Comparison of ENCODE assay signal across 9 cellular contexts in genomic region chr15:94324117-94324826, GRCh38.
DNase-seq lines count a peak whose midpoint lies in the region; ATAC-seq, FAIRE-seq and TF ChIP-seq lines count a peak whose summit lies in the region.
"Had no signal": no experiment of that assay in that cellular context is flagged by ENCODE, and none has a peak within 500 bp of the region (broad histone marks: within the 10 kb centered on the region; RNA-seq: fewer than 3 reads in every experiment).

No MANE protein-coding gene starts in this region.

- H3K4me1 ChIP-seq in OCI-LY3 (ENCODE audit: low read length) (no peaks in the 10 kb centered on the region), upper lobe of right lung (peaks cover 4% of the 10 kb centered on the region)

- H3K4me1 Mint-ChIP-seq in activated T-cell treated with anti-CD3 and anti-CD28 coated beads, Interleukin-2, amount 50 U/mL, for 24 hours (ENCODE audit: low read depth): peaks cover 18% of the 10 kb centered on the region

- intact Hi-C loops in upper lobe of right lung (cut with DNase I): loop anchor here (10.0 kb wide), 1 partner anchor 159 kb away; no protein-coding TSS in a partner anchor

- no peaks in the 10 kb centered on the region for H4K20me1 ChIP-seq in OCI-LY3 (ENCODE audit: insufficient read depth, low read length)

- H3K4me2 ChIP-seq in OCI-LY3 (ENCODE audit: low read length): peak overlapping the region; percentile 42

- no peak overlapping the region for H3K9ac ChIP-seq in OCI-LY3 (ENCODE audit: low read length)

- H3K27ac Mint-ChIP-seq in activated T-cell treated with anti-CD3 and anti-CD28 coated beads, Interleukin-2, amount 50 U/mL, for 24 hours: no peak overlapping the region
- H3K27ac Mint-ChIP-seq: dendritic cell treated with granulocyte-macrophage colony-stimulating factor and Interleukin-4, amounts not matched to agents 40 ng/mL and 50 ng/mL, for 4 days had no signal

- no peak overlapping the region for H2AFZ ChIP-seq in OCI-LY3 (ENCODE audit: low read depth, low read length)

- no peaks in the 10 kb centered on the region for H3K79me2 ChIP-seq in OCI-LY3 (ENCODE audit: low read length)

- DNase-seq in DMS79 treated with DMSO at 0.1 percent for 48 hours (lab: John Stamatoyannopoulos, UW) (peak; percentile 0), HTR-8/SVneo (ENCODE audit: insufficient read length, low spot score) (peak; percentile 37), fibroblast of the aortic adventitia (ENCODE audit: low read depth) (peak; percentile 74), nucleus accumbens (lab: John Stamatoyannopoulos, UW) (peak in 35 of 56 donors; percentile 2 to 53 (median 12)), upper lobe of right lung (no peak)
- peak; percentile 61 for DNase-seq in activated T-cell treated with anti-CD3 and anti-CD28 coated beads, Interleukin-2, amount 50 U/mL, for 24 hours

- no peaks in the 10 kb centered on the region for H3K36me3 ChIP-seq in OCI-LY3 (replicated peaks; ENCODE audit: low read depth, low read length)
- H3K36me3 ChIP-seq in upper lobe of right lung: peaks cover 4% of the 10 kb centered on the region

- FAIRE-seq in HTR-8/SVneo (lab: Jason Lieb, UNC): no peak

- H3K9me3 ChIP-seq in OCI-LY3 (ENCODE audit: insufficient read depth, low read length): no peaks in the 10 kb centered on the region
- H3K9me3 ChIP-seq in upper lobe of right lung: no peaks in the 10 kb centered on the region

- peak; percentile 97 for TF ChIP-seq CTCF in OCI-LY3 (IDR thresholded peaks at IDR 0.05; ENCODE audit: low read depth, low read length)
- TF ChIP-seq CTCF in fibroblast of the aortic adventitia (IDR thresholded peaks at IDR 0.05; ENCODE audit: insufficient read depth, low read length): peak; percentile 88
- TF ChIP-seq CTCF in upper lobe of right lung (IDR thresholded peaks at IDR 0.05): peak; percentile 94

- H3K27ac ChIP-seq in OCI-LY3 (ENCODE audit: low read length) (no peak overlapping the region), upper lobe of right lung (no peak overlapping the region)

- H3K27me3 Mint-ChIP-seq in activated T-cell treated with anti-CD3 and anti-CD28 coated beads, Interleukin-2, amount 50 U/mL, for 24 hours: no peaks in the 10 kb centered on the region

- peaks cover 33% of the 10 kb centered on the region for H3K36me3 Mint-ChIP-seq in activated T-cell treated with anti-CD3 and anti-CD28 coated beads, Interleukin-2, amount 50 U/mL, for 24 hours (ENCODE audit: low read depth)

- H3K9me3 Mint-ChIP-seq in activated T-cell treated with anti-CD3 and anti-CD28 coated beads, Interleukin-2, amount 50 U/mL, for 24 hours: no peaks in the 10 kb centered on the region
- H3K9me3 Mint-ChIP-seq: dendritic cell treated with granulocyte-macrophage colony-stimulating factor and Interleukin-4, amounts not matched to agents 40 ng/mL and 50 ng/mL, for 4 days had no signal

- 0 out of 2 replicates have a peak, but pooled peaks cover 7% of the 10 kb centered on the region for H3K27me3 ChIP-seq in OCI-LY3 (ENCODE audit: low read depth, low read length)
- no peaks in the 10 kb centered on the region for H3K27me3 ChIP-seq in upper lobe of right lung

- H3K4me3 Mint-ChIP-seq in activated T-cell treated with anti-CD3 and anti-CD28 coated beads, Interleukin-2, amount 50 U/mL, for 24 hours: no peak overlapping the region
- H3K4me3 Mint-ChIP-seq: dendritic cell treated with granulocyte-macrophage colony-stimulating factor and Interleukin-4, amounts not matched to agents 40 ng/mL and 50 ng/mL, for 4 days had no signal

- no peak overlapping the region for H3K4me3 ChIP-seq in OCI-LY3 (ENCODE audit: low read length)
- H3K4me3 ChIP-seq in fibroblast of the aortic adventitia (ENCODE audit: low read depth, low read length): no peak overlapping the region
- no peak overlapping the region for H3K4me3 ChIP-seq in upper lobe of right lung

- ATAC-seq in GM21447 (IDR thresholded peaks at IDR 0.05; ENCODE audit: unreplicated experiment) (peak; percentile 88), upper lobe of right lung (peak; percentile 97)
